In genomic region chr10:88996927-88997326, GRCh38 we compare ENCODE assay signal across 12 cellular contexts. TPM values are rescaled to one million over a fixed set of nuclear protein-coding genes. Genes with fewer than 3 reads are reported as not detected.
DNase-seq lines count a peak whose midpoint lies in the region; ATAC-seq and TF ChIP-seq lines count a peak whose summit lies in the region.
"Had no signal": no experiment of that assay in that cellular context is flagged by ENCODE, and none has a peak within 500 bp of the region (broad histone marks: within the 10 kb centered on the region; RNA-seq: fewer than 3 reads in every experiment).

No MANE protein-coding gene starts in this region.

- peaks cover 84% of the 10 kb centered on the region for H3K4me1 ChIP-seq in KMS-11 (ENCODE audit: low read depth, poor library complexity, severe bottlenecking)
- H3K4me1 ChIP-seq in left lung, result peaks cover 21 to 77% of the 10 kb centered on the region in 2 donors
- H3K4me1 ChIP-seq: SJCRH30 had no signal

- no peaks in the 10 kb centered on the region for H3K36me3 ChIP-seq in KMS-11 (ENCODE audit: insufficient read depth)
- no peaks in the 10 kb centered on the region for H3K36me3 ChIP-seq in left lung
- H3K36me3 ChIP-seq: SJCRH30 had no signal

- no peak overlapping the region for H2AFZ ChIP-seq in KMS-11 (ENCODE audit: low read depth)

- intact Hi-C loops in left lung (cut with DNase I), result no loop called here

- H3K27ac ChIP-seq in KMS-11 (peak overlapping the region; percentile 12; the same call in 1 of the 2 replicates), left lung (peak overlapping the region; percentile 49 to 53)
- H3K27ac ChIP-seq: SJCRH30 had no signal

- ATAC-seq in GM18499 (IDR thresholded peaks at IDR 0.05; ENCODE audit: insufficient read depth, unreplicated experiment), result peak; percentile 60
- ATAC-seq in GM21619 (IDR thresholded peaks at IDR 0.05; ENCODE audit: unreplicated experiment), result peak; percentile 55
- ATAC-seq in left lung, result no peak

- no peak for TF ChIP-seq CTCF in KMS-11 (conservative IDR thresholded peaks at IDR 0.05; ENCODE audit: low read depth, low read length)
- no peak for TF ChIP-seq CTCF in left lung (IDR thresholded peaks at IDR 0.05)

- peaks cover 6% of the 10 kb centered on the region for H4K20me1 ChIP-seq in KMS-11 (ENCODE audit: insufficient read depth)

- H3K27me3 ChIP-seq in KMS-11 (ENCODE audit: insufficient read depth, low read depth) (no peaks in the 10 kb centered on the region), left lung (no peaks in the 10 kb centered on the region)
- H3K27me3 ChIP-seq: SJCRH30 had no signal

- DNase-seq in left lung (no peak), NCI-H446 (lab: John Stamatoyannopoulos, UW) (no peak), SW 1271 (lab: John Stamatoyannopoulos, UW) (no peak), DMS79 treated with DMSO at 0.1 percent for 48 hours (lab: John Stamatoyannopoulos, UW) (no peak)
- DNase-seq in activated CD4-positive, CD25-positive, alpha-beta regulatory T cell (lab: John Stamatoyannopoulos, UW), result no peak
- DNase-seq: activated gamma-delta T cell treated with Interleukin-2 at 50 U/mL for 16 hours, DMS53, NCI-H146, SJCRH30 had no signal

- peaks cover 100% of the 10 kb centered on the region for H3K79me2 ChIP-seq in KMS-11 (ENCODE audit: insufficient read depth, low read depth)

- H3K9ac ChIP-seq in KMS-11, result no peak overlapping the region

- peak overlapping the region; percentile 89 for H3K4me2 ChIP-seq in KMS-11

- H3K4me3 ChIP-seq in KMS-11 (IDR thresholded peaks at IDR 0.05; ENCODE audit: insufficient read depth, low read depth, low read length) (no peak overlapping the region), left lung (no peak overlapping the region)
- H3K4me3 ChIP-seq: SJCRH30 had no signal

- no peaks in the 10 kb centered on the region for H3K9me3 ChIP-seq in left lung
- H3K9me3 ChIP-seq: SJCRH30 had no signal

RNA-seq across cellular contexts. Expression of gene FAS, which starts 6.3 kb away (rescaled TPM):
- 10 to 100 TPM; 47.1 to 76.4 TPM for total RNA-seq in left lung

RNA-seq across cellular contexts. Expression of gene ACTA2, which starts 44.4 kb away (rescaled TPM):
- 100 to 1,000 TPM; 472 to 558 TPM for total RNA-seq in left lung
